Comparison of ENCODE assay signal across 10 cellular contexts in the genomic region with DNA sequence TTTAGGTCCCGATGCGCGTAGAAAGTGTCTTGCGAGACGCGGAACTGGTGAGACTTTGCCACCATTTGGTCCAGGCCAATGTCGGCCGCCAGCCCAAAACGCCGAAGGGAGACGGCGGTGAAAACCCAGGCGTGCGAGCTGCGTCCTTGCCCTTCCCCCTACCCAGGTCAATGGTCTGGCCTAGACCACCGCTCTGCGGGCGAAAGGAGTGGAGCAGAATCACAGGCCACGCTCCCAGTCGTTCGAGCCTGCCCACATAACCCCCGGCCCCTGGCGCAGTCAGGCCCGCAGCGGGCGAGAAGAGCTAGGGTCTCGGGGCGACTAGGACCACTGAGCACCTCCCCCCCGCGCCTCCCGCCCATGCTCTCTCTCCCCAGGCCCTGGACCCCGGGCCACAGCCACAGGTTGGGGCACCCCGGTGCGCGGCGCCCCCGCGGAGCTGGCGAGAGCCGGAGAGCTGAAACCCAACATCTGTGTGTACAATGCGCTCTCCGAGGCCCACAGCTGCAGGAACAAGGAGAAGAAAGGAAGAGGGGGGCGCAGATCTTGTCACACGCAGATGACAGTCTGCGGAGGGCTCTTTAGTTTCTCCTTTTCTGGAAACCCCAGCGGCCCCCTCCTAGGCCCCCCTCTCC.
DNase-seq lines count a peak whose midpoint lies in the region; ATAC-seq, FAIRE-seq and TF ChIP-seq lines count a peak whose summit lies in the region.
"Had no signal": no experiment of that assay in that cellular context is flagged by ENCODE, and none has a peak within 500 bp of the region (broad histone marks: within the 10 kb centered on the region; RNA-seq: fewer than 3 reads in every experiment).

No MANE protein-coding gene starts in this region.

- peak overlapping the region; percentile 27 for H3K4me3 ChIP-seq in lower lobe of right lung
- peak overlapping the region; percentile 43 for H3K4me3 ChIP-seq in thoracic aorta

- peaks cover 25% of the 10 kb centered on the region for H3K4me1 Mint-ChIP-seq in activated CD4-positive, alpha-beta memory T cell treated with anti-CD3 and anti-CD28 coated beads for 36 hours (ENCODE audit: low read depth)
- peaks cover 4% of the 10 kb centered on the region for H3K4me1 Mint-ChIP-seq in activated CD4-positive, alpha-beta memory T cell treated with anti-CD3 and anti-CD28 coated beads, Interleukin-2, amount 10 ng/mL, durations not matched to agents 7 days and 5 days
- peaks cover 14% of the 10 kb centered on the region for H3K4me1 Mint-ChIP-seq in activated naive CD8-positive, alpha-beta T cell treated with anti-CD3 and anti-CD28 coated beads, Interleukin-2, amount 50 U/mL, for 24 hours

- no peaks in the 10 kb centered on the region for H3K9me3 ChIP-seq in lower lobe of right lung
- no peaks in the 10 kb centered on the region for H3K9me3 ChIP-seq in thoracic aorta
- H3K9me3 ChIP-seq: BE2C had no signal

- H3K36me3 Mint-ChIP-seq in activated CD4-positive, alpha-beta memory T cell treated with anti-CD3 and anti-CD28 coated beads for 36 hours: no peaks in the 10 kb centered on the region
- peaks cover 5% of the 10 kb centered on the region for H3K36me3 Mint-ChIP-seq in activated CD4-positive, alpha-beta memory T cell treated with anti-CD3 and anti-CD28 coated beads, Interleukin-2, amount 10 ng/mL, durations not matched to agents 7 days and 5 days (ENCODE audit: low read depth)
- H3K36me3 Mint-ChIP-seq in activated naive CD8-positive, alpha-beta T cell treated with anti-CD3 and anti-CD28 coated beads, Interleukin-2, amount 50 U/mL, for 24 hours (ENCODE audit: low read depth): no peaks in the 10 kb centered on the region

- ATAC-seq in activated naive CD8-positive, alpha-beta T cell treated with anti-CD3 and anti-CD28 coated beads, Interleukin-2, amount 50 U/mL, for 24 hours: no peak
- ATAC-seq in lower lobe of right lung: no peak
- no peak for ATAC-seq in thoracic aorta (ENCODE audit: insufficient number of reproducible peaks, low FRiP score, low read depth)
- no peak for ATAC-seq in GM21447 (IDR thresholded peaks at IDR 0.05; ENCODE audit: unreplicated experiment)
- ATAC-seq in GM19324 (IDR thresholded peaks at IDR 0.05; ENCODE audit: low FRiP score, unreplicated experiment): no peak

- POLR2A ChIA-PET in activated CD4-positive, alpha-beta memory T cell treated with anti-CD3 and anti-CD28 coated beads for 36 hours (lab: Charles Lee): no interaction called here
- POLR2A ChIA-PET in activated CD4-positive, alpha-beta memory T cell treated with anti-CD3 and anti-CD28 coated beads, Interleukin-2, amount 10 ng/mL, durations not matched to agents 7 days and 5 days (lab: Charles Lee): no interaction called here

- H3K27ac ChIP-seq in lower lobe of right lung (no peak overlapping the region), thoracic aorta (no peak overlapping the region)
- H3K27ac ChIP-seq: HL-60 had no signal

- H3K4me3 Mint-ChIP-seq in activated CD4-positive, alpha-beta memory T cell treated with anti-CD3 and anti-CD28 coated beads for 36 hours: peak overlapping the region; percentile 42
- no peak overlapping the region for H3K4me3 Mint-ChIP-seq in activated CD4-positive, alpha-beta memory T cell treated with anti-CD3 and anti-CD28 coated beads, Interleukin-2, amount 10 ng/mL, durations not matched to agents 7 days and 5 days
- H3K4me3 Mint-ChIP-seq in activated naive CD8-positive, alpha-beta T cell treated with anti-CD3 and anti-CD28 coated beads, Interleukin-2, amount 50 U/mL, for 24 hours: peak overlapping the region; percentile 48

- H3K27ac Mint-ChIP-seq in activated CD4-positive, alpha-beta memory T cell treated with anti-CD3 and anti-CD28 coated beads for 36 hours: no peak overlapping the region
- no peak overlapping the region for H3K27ac Mint-ChIP-seq in activated CD4-positive, alpha-beta memory T cell treated with anti-CD3 and anti-CD28 coated beads, Interleukin-2, amount 10 ng/mL, durations not matched to agents 7 days and 5 days
- H3K27ac Mint-ChIP-seq in activated naive CD8-positive, alpha-beta T cell treated with anti-CD3 and anti-CD28 coated beads, Interleukin-2, amount 50 U/mL, for 24 hours: no peak overlapping the region

- no peak for DNase-seq in activated CD4-positive, alpha-beta memory T cell treated with anti-CD3 and anti-CD28 coated beads for 36 hours
- no peak for DNase-seq in activated CD4-positive, alpha-beta memory T cell treated with anti-CD3 and anti-CD28 coated beads, Interleukin-2, amount 10 ng/mL, durations not matched to agents 7 days and 5 days
- no peak for DNase-seq in activated naive CD8-positive, alpha-beta T cell treated with anti-CD3 and anti-CD28 coated beads, Interleukin-2, amount 50 U/mL, for 24 hours
- DNase-seq in lower lobe of right lung (no peak), thoracic aorta (ENCODE audit: low spot score) (no peak), HTR-8/SVneo (ENCODE audit: insufficient read length, low spot score) (no peak)
- DNase-seq: BE2C had no signal

- CTCF ChIA-PET in activated CD4-positive, alpha-beta memory T cell treated with anti-CD3 and anti-CD28 coated beads for 36 hours (lab: Charles Lee): no interaction called here
- CTCF ChIA-PET in activated CD4-positive, alpha-beta memory T cell treated with anti-CD3 and anti-CD28 coated beads, Interleukin-2, amount 10 ng/mL, durations not matched to agents 7 days and 5 days (lab: Charles Lee): interaction anchor here (1.6 kb wide), 1 partner anchor 260 kb away, joined by 3 read pairs; no protein-coding TSS in a partner anchor

- TF ChIP-seq CTCF in lower lobe of right lung (IDR thresholded peaks at IDR 0.05) (no peak), thoracic aorta (IDR thresholded peaks at IDR 0.05) (no peak)

- H3K36me3 ChIP-seq in lower lobe of right lung (no peaks in the 10 kb centered on the region), thoracic aorta (no peaks in the 10 kb centered on the region)
- H3K36me3 ChIP-seq: BE2C had no signal

- H3K27me3 ChIP-seq in lower lobe of right lung (ENCODE audit: low read depth): peaks cover 73% of the 10 kb centered on the region
- H3K27me3 ChIP-seq in thoracic aorta (replicated peaks; ENCODE audit: insufficient read depth): no peaks in the 10 kb centered on the region

- FAIRE-seq in HTR-8/SVneo (lab: Jason Lieb, UNC): no peak

- intact Hi-C loops in activated CD4-positive, alpha-beta memory T cell treated with anti-CD3 and anti-CD28 coated beads for 36 hours (cut with micrococcal nuclease): no loop called here
- intact Hi-C loops in lower lobe of right lung (cut with DNase I): no loop called here

- peaks cover 3% of the 10 kb centered on the region for H3K9me3 Mint-ChIP-seq in activated CD4-positive, alpha-beta memory T cell treated with anti-CD3 and anti-CD28 coated beads for 36 hours
- H3K9me3 Mint-ChIP-seq in activated CD4-positive, alpha-beta memory T cell treated with anti-CD3 and anti-CD28 coated beads, Interleukin-2, amount 10 ng/mL, durations not matched to agents 7 days and 5 days: peaks cover 2% of the 10 kb centered on the region
- peaks cover 4% of the 10 kb centered on the region for H3K9me3 Mint-ChIP-seq in activated naive CD8-positive, alpha-beta T cell treated with anti-CD3 and anti-CD28 coated beads, Interleukin-2, amount 50 U/mL, for 24 hours

- H3K4me1 ChIP-seq in lower lobe of right lung (peaks cover 11% of the 10 kb centered on the region), thoracic aorta (ENCODE audit: control insufficient read depth in 1 of 2, low read depth in 2 of 2) (peaks cover 0 to 28% of the 10 kb centered on the region in 2 donors)
- H3K4me1 ChIP-seq: BE2C had no signal

- peaks cover 40% of the 10 kb centered on the region for H3K27me3 Mint-ChIP-seq in activated CD4-positive, alpha-beta memory T cell treated with anti-CD3 and anti-CD28 coated beads for 36 hours
- H3K27me3 Mint-ChIP-seq in activated CD4-positive, alpha-beta memory T cell treated with anti-CD3 and anti-CD28 coated beads, Interleukin-2, amount 10 ng/mL, durations not matched to agents 7 days and 5 days: peaks cover 54% of the 10 kb centered on the region
- H3K27me3 Mint-ChIP-seq in activated naive CD8-positive, alpha-beta T cell treated with anti-CD3 and anti-CD28 coated beads, Interleukin-2, amount 50 U/mL, for 24 hours: peaks cover 53% of the 10 kb centered on the region
